8 cellular contexts compared by ENCODE assay signal in the genomic region with DNA sequence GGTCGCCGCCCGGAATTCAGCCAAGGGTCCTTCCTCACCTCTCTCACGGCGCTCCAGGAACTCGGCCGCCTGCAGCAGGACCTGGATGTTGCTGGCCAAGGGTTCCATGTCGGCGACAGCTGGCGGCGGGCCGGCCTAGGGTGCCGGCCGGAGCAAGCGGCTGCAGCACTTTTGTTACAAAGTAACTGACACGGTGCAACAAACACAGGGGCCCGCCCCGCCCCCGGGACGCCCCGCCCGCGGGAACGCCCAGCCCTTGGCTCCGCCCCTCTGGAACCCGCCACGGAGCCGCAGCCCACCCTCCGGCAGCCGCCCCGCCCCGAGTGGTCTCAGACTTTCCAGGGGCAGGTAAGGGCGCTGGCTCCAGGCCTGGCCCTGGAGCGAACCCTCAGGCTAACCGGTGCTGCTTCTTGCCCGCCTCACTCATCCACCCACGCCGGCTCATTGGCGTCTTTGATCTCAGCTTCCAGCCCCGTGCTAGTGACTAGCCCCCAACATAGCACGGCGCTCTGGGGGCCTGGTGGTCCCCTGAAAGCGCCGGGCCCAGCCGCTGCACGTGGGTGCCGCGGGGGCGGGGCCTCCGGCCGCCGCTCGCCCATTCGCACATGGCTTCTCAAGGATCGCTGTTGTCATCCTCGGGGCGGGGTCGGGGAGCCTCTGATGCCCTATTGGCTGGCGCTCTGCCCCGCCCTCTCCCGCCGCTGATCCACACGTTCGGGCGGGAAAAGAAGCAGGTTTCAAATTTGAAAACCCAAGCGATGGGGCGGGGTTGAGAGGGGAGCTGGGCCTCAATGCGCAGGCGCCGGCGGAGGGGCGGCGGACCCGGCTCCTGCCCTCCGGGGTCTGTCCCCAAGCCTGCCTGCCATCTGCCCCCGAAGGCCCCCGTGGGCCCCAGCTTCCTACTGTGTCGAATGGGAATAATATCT. TPM values are rescaled to one million over a fixed set of nuclear protein-coding genes. Genes with fewer than 3 reads are reported as not detected.
DNase-seq lines count a peak whose midpoint lies in the region; ATAC-seq and TF ChIP-seq lines count a peak whose summit lies in the region.

A gene with protein sequence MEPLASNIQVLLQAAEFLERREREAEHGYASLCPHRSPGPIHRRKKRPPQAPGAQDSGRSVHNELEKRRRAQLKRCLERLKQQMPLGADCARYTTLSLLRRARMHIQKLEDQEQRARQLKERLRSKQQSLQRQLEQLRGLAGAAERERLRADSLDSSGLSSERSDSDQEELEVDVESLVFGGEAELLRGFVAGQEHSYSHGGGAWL (minus strand): TSS at position 176 of the 926 bp plus-strand sequence. CDS start 68 bp downstream, at position 108.

- H4K20me1 ChIP-seq in hepatocyte (ENCODE audit: insufficient read depth, poor library complexity, severe bottlenecking) = no peaks in the 10 kb centered on the region

- peak within 1 kb of the TSS; percentile 98 for H3K4me2 ChIP-seq in hepatocyte

- H2AFZ ChIP-seq in hepatocyte = no peak within 1 kb of the TSS

- peak within 1 kb of the TSS; percentile 92 for H3K27ac Mint-ChIP-seq in T-helper 2 cell treated with Interferon-gamma antibody and Interleukin-4, amounts not matched to agents 5 μg/mL and 100 μg/mL, for 36 hours

- H3K36me3 Mint-ChIP-seq in T-helper 2 cell treated with Interferon-gamma antibody and Interleukin-4, amounts not matched to agents 5 μg/mL and 100 μg/mL, for 36 hours (ENCODE audit: low read depth) = peaks cover 25% of the 10 kb centered on the region

- peaks cover 20% of the 10 kb centered on the region for H3K79me2 ChIP-seq in hepatocyte

- H3K4me3 Mint-ChIP-seq in T-helper 2 cell treated with Interferon-gamma antibody and Interleukin-4, amounts not matched to agents 5 μg/mL and 100 μg/mL, for 36 hours = peak within 1 kb of the TSS; percentile 93

- H3K27me3 Mint-ChIP-seq in T-helper 2 cell treated with Interferon-gamma antibody and Interleukin-4, amounts not matched to agents 5 μg/mL and 100 μg/mL, for 36 hours (ENCODE audit: low read depth) = no peaks in the 10 kb centered on the region

- peak within 1 kb of the TSS; percentile 92 for H3K27ac ChIP-seq in 22Rv1
- H3K27ac ChIP-seq in ascending aorta = no peak within 1 kb of the TSS
- peak within 1 kb of the TSS; percentile 63 for H3K27ac ChIP-seq in hepatocyte

- TF ChIP-seq CTCF in 22Rv1 (IDR thresholded peaks at IDR 0.05) (no peak; the same call in 1 of the 2 replicates), ascending aorta (IDR thresholded peaks at IDR 0.05) (no peak), hepatocyte (IDR thresholded peaks at IDR 0.05; ENCODE audit: poor library complexity) (no peak), retinal pigment epithelial cell (conservative IDR thresholded peaks at IDR 0.05; ENCODE audit: low read depth, low read length) (no peak)

- H3K9me3 ChIP-seq in ascending aorta (no peaks in the 10 kb centered on the region), hepatocyte (ENCODE audit: low read depth) (no peaks in the 10 kb centered on the region)

- ATAC-seq in GM18517 (IDR thresholded peaks at IDR 0.05; ENCODE audit: unreplicated experiment) (peak; percentile 68), HG03025 (IDR thresholded peaks at IDR 0.05; ENCODE audit: low FRiP score, unreplicated experiment) (peak; percentile 75)

- peak within 1 kb of the TSS; percentile 57 to 66 for H3K4me3 ChIP-seq in ascending aorta
- peak within 1 kb of the TSS; percentile 41 for H3K4me3 ChIP-seq in hepatocyte
- H3K4me3 ChIP-seq in retinal pigment epithelial cell (ENCODE audit: low read length) = peak within 1 kb of the TSS; percentile 68

- H3K27me3 ChIP-seq in ascending aorta (no peaks in the 10 kb centered on the region), hepatocyte (no peaks in the 10 kb centered on the region)

- H3K9me3 Mint-ChIP-seq in T-helper 2 cell treated with Interferon-gamma antibody and Interleukin-4, amounts not matched to agents 5 μg/mL and 100 μg/mL, for 36 hours = peaks cover 4% of the 10 kb centered on the region

- H3K4me1 ChIP-seq in ascending aorta (peaks cover 12 to 18% of the 10 kb centered on the region in 2 donors), hepatocyte (ENCODE audit: insufficient read depth) (peaks cover 18% of the 10 kb centered on the region)

- intact Hi-C loops in ascending aorta (cut with DNase I) = loop anchor here (2.0 to 5.0 kb wide), 4 partner anchors 39 to 205 kb away; a partner anchor contains a TSS

- 2% methylated on average over 67 of the region's 78 CpGs for WGBS in hepatocyte (ENCODE audit: low lambda C conversion rate, missing lambda C conversion rate)

- DNase-seq in NCI-H2029 treated with DMSO at 0.1 percent for 48 hours (lab: John Stamatoyannopoulos, UW) (peak; percentile 92), ascending aorta (ENCODE audit: low spot score in 2 of 2) (peak; percentile 88 to 98), hepatocyte (ENCODE audit: low spot score) (peak; percentile 99), retinal pigment epithelial cell (ENCODE audit: low read depth) (peak; percentile 65)
- DNase-seq in T-helper 2 cell treated with Interferon-gamma antibody and Interleukin-4, amounts not matched to agents 5 μg/mL and 100 μg/mL, for 36 hours (ENCODE audit: low spot score) = peak; percentile 98

- no peaks in the 10 kb centered on the region for H3K9me2 ChIP-seq in hepatocyte (replicated peaks; ENCODE audit: insufficient read depth)

- H3K36me3 ChIP-seq in ascending aorta = peaks cover 0 to 12% of the 10 kb centered on the region in 2 donors
- H3K36me3 ChIP-seq in hepatocyte (replicated peaks; ENCODE audit: insufficient read depth, low read depth) = no peaks in the 10 kb centered on the region

- peaks cover 40% of the 10 kb centered on the region for H3K4me1 Mint-ChIP-seq in T-helper 2 cell treated with Interferon-gamma antibody and Interleukin-4, amounts not matched to agents 5 μg/mL and 100 μg/mL, for 36 hours (ENCODE audit: low read depth)

RNA-seq across cellular contexts. Expression of the gene that starts here (rescaled TPM):
- total RNA-seq in ascending aorta = 13.5 TPM
- 14.0 and 22.3 TPM in 2 replicates for total RNA-seq in hepatocyte
- polyA plus RNA-seq in hepatocyte = 11.9 and 16.5 TPM in 2 replicates

Comparison
In these comparisons a context has a peak if more than half of its experiments do, and no peak if none do; other contexts are left out.
1. H3K27ac ChIP-seq: peak in 22Rv1 (single experiment) and hepatocyte (single experiment); none in ascending aorta (0 of 2).
2. Peak in every context shown above with its lines, with median percentiles within 50 percentile points of each other: DNase-seq and H3K4me3 ChIP-seq.